ENCODE assay signal across 20 cellular contexts in the genomic region with DNA sequence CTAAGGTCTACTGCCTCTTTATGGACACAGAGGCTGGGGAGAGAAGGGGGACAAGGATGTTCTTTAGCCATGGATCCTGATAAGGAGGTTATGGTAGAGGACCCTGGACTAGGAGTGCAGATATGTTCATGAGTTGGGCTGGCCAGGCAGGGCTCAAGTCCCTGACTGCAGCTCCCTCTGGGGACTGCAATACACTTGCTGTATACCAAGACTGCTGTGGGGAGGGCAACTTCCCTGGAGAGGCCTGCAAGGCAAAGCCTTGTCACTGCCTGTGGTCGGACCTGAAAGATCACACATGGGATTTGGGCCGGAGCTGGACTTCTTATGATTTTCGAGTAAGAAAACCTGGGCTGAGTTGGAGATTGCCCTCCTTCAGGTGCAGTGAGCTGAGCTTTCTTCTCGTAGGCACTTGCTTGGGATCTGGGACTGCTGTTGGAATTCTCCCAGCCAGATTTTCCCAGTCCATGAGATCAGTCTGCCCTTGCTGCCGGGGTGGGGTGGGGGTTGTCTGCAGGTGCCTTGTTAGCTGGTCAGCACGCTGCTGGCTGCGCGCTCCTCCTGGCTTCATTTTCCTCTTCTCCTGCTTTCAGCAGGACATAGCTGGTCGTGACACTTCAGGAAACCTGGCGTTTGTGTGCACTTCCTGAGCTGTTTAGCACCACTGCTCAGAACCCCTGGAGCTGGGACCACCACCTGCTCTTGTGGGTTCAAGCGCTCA. TPM values are rescaled to one million over a fixed set of nuclear protein-coding genes. Genes with fewer than 3 reads are reported as not detected.
DNase-seq lines count a peak whose midpoint lies in the region; ATAC-seq and TF ChIP-seq lines count a peak whose summit lies in the region.
"Had no signal": no experiment of that assay in that cellular context is flagged by ENCODE, and none has a peak within 500 bp of the region (broad histone marks: within the 10 kb centered on the region; RNA-seq: fewer than 3 reads in every experiment).

No MANE protein-coding gene starts in this region.

- ATAC-seq in WTC11 = peak; percentile 43

- TF ChIP-seq CTCF in WTC11 (IDR thresholded peaks at IDR 0.05) (no peak), nephron progenitor cell (IDR thresholded peaks at IDR 0.05) (no peak), type B pancreatic cell (conservative IDR thresholded peaks at IDR 0.05) (no peak), MCF 10A (IDR thresholded peaks at IDR 0.05; ENCODE audit: unreplicated experiment) (no peak)

- H3K4me1 Mint-ChIP-seq in WTC11 (peaks cover 4% of the 10 kb centered on the region; the same call in 1 of the 2 replicates), nephron progenitor cell (no peaks in the 10 kb centered on the region), type B pancreatic cell (ENCODE audit: unreplicated experiment) (no peaks in the 10 kb centered on the region), MCF 10A (ENCODE audit: insufficient read depth, unreplicated experiment) (no peaks in the 10 kb centered on the region)
- H3K4me1 Mint-ChIP-seq: CD4-positive, CD25-positive, alpha-beta regulatory T cell; CD8-positive, alpha-beta memory T cell had no signal

- H3K36me3 ChIP-seq in H7 (replicated peaks; ENCODE audit: control insufficient read depth, insufficient read depth, low read length) = no peaks in the 10 kb centered on the region
- H3K36me3 ChIP-seq: BE2C had no signal

- POLR2A ChIA-PET in WTC11 (lab: Charles Lee) = no interaction called here
- POLR2A ChIA-PET in MCF 10A (lab: Yijun Ruan, JAX) = interaction anchor here (1.9 kb wide), 1 partner anchor 12 kb away, joined by 5 read pairs; no protein-coding TSS in a partner anchor

- H3K9me3 Mint-ChIP-seq in WTC11 = no peaks in the 10 kb centered on the region
- H3K9me3 Mint-ChIP-seq in nephron progenitor cell = no peaks in the 10 kb centered on the region
- no peaks in the 10 kb centered on the region for H3K9me3 Mint-ChIP-seq in type B pancreatic cell
- no peaks in the 10 kb centered on the region for H3K9me3 Mint-ChIP-seq in MCF 10A (ENCODE audit: unreplicated experiment)

- no peaks in the 10 kb centered on the region for H3K27me3 ChIP-seq in H7 (ENCODE audit: control insufficient read depth, insufficient read depth, low read length)
- H3K27me3 ChIP-seq: BE2C had no signal

- H3K27me3 Mint-ChIP-seq in WTC11 (ENCODE audit: low read depth) (no peaks in the 10 kb centered on the region; the same call in 1 of the 2 replicates), nephron progenitor cell (ENCODE audit: low read depth, poor library complexity) (peaks cover 6% of the 10 kb centered on the region), type B pancreatic cell (peaks cover 21% of the 10 kb centered on the region), MCF 10A (ENCODE audit: insufficient read depth, unreplicated experiment) (no peaks in the 10 kb centered on the region)
- H3K27me3 Mint-ChIP-seq: CD4-positive, CD25-positive, alpha-beta regulatory T cell had no signal

- H3K36me3 Mint-ChIP-seq in WTC11 (no peaks in the 10 kb centered on the region), nephron progenitor cell (ENCODE audit: low read depth) (no peaks in the 10 kb centered on the region), type B pancreatic cell (no peaks in the 10 kb centered on the region), MCF 10A (ENCODE audit: insufficient read depth, unreplicated experiment) (no peaks in the 10 kb centered on the region)
- H3K36me3 Mint-ChIP-seq: CD4-positive, CD25-positive, alpha-beta regulatory T cell; CD8-positive, alpha-beta memory T cell had no signal

- no peak overlapping the region for H3K4me3 Mint-ChIP-seq in WTC11
- H3K4me3 Mint-ChIP-seq in nephron progenitor cell = no peak overlapping the region
- no peak overlapping the region for H3K4me3 Mint-ChIP-seq in type B pancreatic cell
- no peak overlapping the region for H3K4me3 Mint-ChIP-seq in MCF 10A (ENCODE audit: unreplicated experiment)
- H3K4me3 Mint-ChIP-seq: CD4-positive, CD25-positive, alpha-beta regulatory T cell had no signal

- H3K27ac Mint-ChIP-seq in WTC11 = no peak overlapping the region
- H3K27ac Mint-ChIP-seq in nephron progenitor cell = peak overlapping the region; percentile 63
- H3K27ac Mint-ChIP-seq in type B pancreatic cell = no peak overlapping the region
- H3K27ac Mint-ChIP-seq in MCF 10A (ENCODE audit: low read depth, unreplicated experiment) = no peak overlapping the region
- H3K27ac Mint-ChIP-seq: CD4-positive, CD25-positive, alpha-beta regulatory T cell; CD8-positive, alpha-beta memory T cell had no signal

- peak; percentile 26 for DNase-seq in H7
- no peak for DNase-seq in WTC11 (ENCODE audit: low spot score)
- no peak for DNase-seq in nephron progenitor cell
- no peak for DNase-seq in type B pancreatic cell (ENCODE audit: extremely low spot score, unreplicated experiment)
- DNase-seq in MCF 10A (ENCODE audit: unreplicated experiment) = no peak
- DNase-seq in activated gamma-delta T cell treated with Interleukin-2 at 50 U/mL for 16 hours = no peak
- DNase-seq: ACHN; BE2C; C1 segment of cervical spinal cord; CD4-positive, CD25-positive, alpha-beta regulatory T cell; CD8-positive, alpha-beta memory T cell; COR-L47; DMS 273 treated with DMSO at 0.1 percent for 48 hours; DMS53; DND-41; EL; GOT3; HCEC 1CT had no signal

- intact Hi-C loops in MCF 10A (cut with micrococcal nuclease) = no loop called here

- CTCF ChIA-PET in WTC11 (lab: Charles Lee) (interaction anchor here (1.0 to 1.6 kb wide), 5 partner anchors 48 to 391 kb away, joined by 3 to 6 read pairs (median 4); no protein-coding TSS in a partner anchor), MCF 10A (lab: Yijun Ruan, JAX) (no interaction called here)

- no peak overlapping the region for H3K4me3 ChIP-seq in H7 (ENCODE audit: insufficient read depth, low read depth, low read length)

- no TSS peak for BruUV-seq in MCF 10A (replicated peaks; lab: Mats Ljungman, UMichigan)

TF ChIP-seq in WTC11, 78 proteins besides CTCF, POLR2A, EP300 and RAD21:
- TF ChIP-seq ZNF671 (CRISPR knock-in tag; IDR thresholded peaks at IDR 0.05) = no peak
- TF ChIP-seq TEAD1 (CRISPR knock-in tag; IDR thresholded peaks at IDR 0.05) = no peak
- no peak for TF ChIP-seq JUN (CRISPR knock-in tag; IDR thresholded peaks at IDR 0.05)
- TF ChIP-seq, protein P1, sequence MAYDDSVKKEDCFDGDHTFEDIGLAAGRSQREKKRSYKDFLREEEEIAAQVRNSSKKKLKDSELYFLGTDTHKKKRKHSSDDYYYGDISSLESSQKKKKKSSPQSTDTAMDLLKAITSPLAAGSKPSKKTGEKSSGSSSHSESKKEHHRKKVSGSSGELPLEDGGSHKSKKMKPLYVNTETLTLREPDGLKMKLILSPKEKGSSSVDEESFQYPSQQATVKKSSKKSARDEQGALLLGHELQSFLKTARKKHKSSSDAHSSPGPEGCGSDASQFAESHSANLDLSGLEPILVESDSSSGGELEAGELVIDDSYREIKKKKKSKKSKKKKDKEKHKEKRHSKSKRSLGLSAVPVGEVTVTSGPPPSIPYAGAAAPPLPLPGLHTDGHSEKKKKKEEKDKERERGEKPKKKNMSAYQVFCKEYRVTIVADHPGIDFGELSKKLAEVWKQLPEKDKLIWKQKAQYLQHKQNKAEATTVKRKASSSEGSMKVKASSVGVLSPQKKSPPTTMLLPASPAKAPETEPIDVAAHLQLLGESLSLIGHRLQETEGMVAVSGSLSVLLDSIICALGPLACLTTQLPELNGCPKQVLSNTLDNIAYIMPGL (CRISPR knock-in tag; IDR thresholded peaks at IDR 0.05) = no peak
- TF ChIP-seq, protein P2, sequence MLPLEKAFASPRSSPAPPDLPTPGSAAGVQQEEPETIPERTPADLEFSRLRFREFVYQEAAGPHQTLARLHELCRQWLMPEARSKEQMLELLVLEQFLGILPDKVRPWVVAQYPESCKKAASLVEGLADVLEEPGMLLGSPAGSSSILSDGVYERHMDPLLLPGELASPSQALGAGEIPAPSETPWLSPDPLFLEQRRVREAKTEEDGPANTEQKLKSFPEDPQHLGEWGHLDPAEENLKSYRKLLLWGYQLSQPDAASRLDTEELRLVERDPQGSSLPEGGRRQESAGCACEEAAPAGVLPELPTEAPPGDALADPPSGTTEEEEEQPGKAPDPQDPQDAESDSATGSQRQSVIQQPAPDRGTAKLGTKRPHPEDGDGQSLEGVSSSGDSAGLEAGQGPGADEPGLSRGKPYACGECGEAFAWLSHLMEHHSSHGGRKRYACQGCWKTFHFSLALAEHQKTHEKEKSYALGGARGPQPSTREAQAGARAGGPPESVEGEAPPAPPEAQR (CRISPR knock-in tag; IDR thresholded peaks at IDR 0.05) = no peak
- no peak for TF ChIP-seq NR3C1 (CRISPR knock-in tag; conservative IDR thresholded peaks at IDR 0.05; ENCODE audit: low read depth)

RNA-seq across cellular contexts. Expression of a gene that starts 49.0 kb away (rescaled TPM):
- total RNA-seq in H7 (2014; rRNA removed; shearing (Covaris generic)) = not detected in 2 replicates
- total RNA-seq in WTC11 (2021) = 0.23 to 0.35 TPM (median 0.34 TPM) in 3 replicates
- total RNA-seq in type B pancreatic cell (ENCODE audit: low replicate concordance) = 2.1 and 3.7 TPM in 2 replicates
- total RNA-seq in MCF 10A (2022) = 0.20 and 0.28 TPM in 2 replicates
- total RNA-seq: CD4-positive, CD25-positive, alpha-beta regulatory T cell; CD8-positive, alpha-beta memory T cell; G401; HT-29 had no signal
